In the genomic region with DNA sequence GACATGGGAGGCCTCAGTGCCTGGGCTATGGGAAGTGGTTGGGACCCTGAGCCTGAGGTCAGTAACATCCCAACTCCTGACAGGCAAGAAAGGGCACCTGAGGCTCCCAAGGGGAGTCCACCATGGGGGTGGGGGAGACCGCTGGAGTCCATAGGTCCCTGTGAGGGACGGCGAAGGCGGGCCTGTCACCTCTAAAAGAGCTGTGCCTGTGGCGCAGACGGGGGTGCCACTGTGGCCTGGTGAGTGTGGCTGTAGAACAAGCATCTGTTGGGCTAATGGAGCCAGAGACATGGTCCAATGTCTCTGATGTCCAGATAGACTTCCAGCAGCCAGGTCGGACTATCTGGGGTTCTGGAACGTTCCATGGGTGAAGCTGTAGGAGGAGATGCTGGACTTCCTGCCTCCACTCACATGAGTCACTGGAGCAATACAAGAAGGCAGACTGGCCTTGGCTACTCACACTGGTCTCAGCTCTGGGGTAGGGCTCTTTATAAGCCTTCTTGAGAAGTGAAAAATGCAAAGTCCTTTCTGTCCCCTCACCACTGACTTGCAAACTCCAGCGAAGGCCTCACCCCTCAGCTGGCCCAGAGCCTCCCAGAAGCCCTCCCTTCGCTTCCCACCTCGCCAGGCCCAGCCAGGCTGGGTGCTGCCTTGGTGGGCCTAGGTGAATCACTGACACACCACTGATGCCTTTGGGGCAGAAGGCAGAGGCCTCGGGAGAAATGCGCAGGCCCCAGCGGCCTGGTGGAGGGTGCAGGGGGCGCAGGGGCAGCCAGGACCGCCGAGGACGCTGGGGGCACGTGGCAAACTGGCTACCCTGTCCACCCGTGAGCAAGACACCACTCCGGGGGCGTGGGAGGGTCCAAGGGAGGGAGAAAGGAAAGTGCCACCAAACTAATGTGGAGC, we compare ENCODE assay signal across 8 cellular contexts. TPM values are rescaled to one million over a fixed set of nuclear protein-coding genes. Genes with fewer than 3 reads are reported as not detected.
DNase-seq lines count a peak whose midpoint lies in the region; ATAC-seq, FAIRE-seq and TF ChIP-seq lines count a peak whose summit lies in the region.

No MANE protein-coding gene starts in this region.

- no peaks in the 10 kb centered on the region for H3K27me3 ChIP-seq in mucosa of rectum (ENCODE audit: control insufficient read depth in 2 of 2, insufficient read depth in 2 of 2, low read length in 2 of 2)
- no peaks in the 10 kb centered on the region for H3K27me3 ChIP-seq in aorta (ENCODE audit: control insufficient read depth in 1 of 2, insufficient read depth in 2 of 2, low read length in 1 of 2)

- ATAC-seq in aorta (ENCODE audit: low FRiP score): peak; percentile 20
- ATAC-seq in GM21381 (IDR thresholded peaks at IDR 0.05; ENCODE audit: unreplicated experiment): no peak

- no peaks in the 10 kb centered on the region for H3K9me3 ChIP-seq in mucosa of rectum (ENCODE audit: control insufficient read depth in 2 of 2, low read length in 2 of 2)
- no peaks in the 10 kb centered on the region for H3K9me3 ChIP-seq in aorta (ENCODE audit: control insufficient read depth, low read length)

- 82 to 83% methylated on average over 22 of the region's 22 CpGs for WGBS in aorta, 2 donors

- in situ Hi-C loops in GM13976 (cut with MboI; ENCODE audit: low sequenced_read_pairs, unreplicated experiment): no loop called here

- intact Hi-C loops in aorta (cut with DNase I): loop anchor here in 1 of 2 donors (10.0 kb wide), 1 partner anchor 99 kb away; no protein-coding TSS in a partner anchor

- H3K4me1 ChIP-seq in mucosa of rectum (ENCODE audit: control insufficient read depth in 2 of 2, insufficient read depth in 2 of 2, low read length in 2 of 2) (peaks cover 22 to 30% of the 10 kb centered on the region in 2 donors), aorta (ENCODE audit: control insufficient read depth in 1 of 2, insufficient read depth in 2 of 2, low read length in 2 of 2) (peaks cover 0 to 5% of the 10 kb centered on the region in 2 donors)

- no peaks in the 10 kb centered on the region for H3K36me3 ChIP-seq in mucosa of rectum (ENCODE audit: control insufficient read depth in 2 of 2, insufficient read depth in 2 of 2, low read length in 2 of 2)
- H3K36me3 ChIP-seq in aorta (ENCODE audit: control insufficient read depth in 1 of 2, insufficient read depth in 2 of 2, low read length in 1 of 2): no peaks in the 10 kb centered on the region

- peak; percentile 67 for DNase-seq in GM13976 (ENCODE audit: low spot score)
- DNase-seq in RCC 7860 (ENCODE audit: low spot score): peak; percentile 53
- peak; percentile 81 for DNase-seq in choroid plexus epithelial cell (ENCODE audit: low read depth)
- DNase-seq in aorta: peak in 1 of 2 donors; percentile 48
- DNase-seq in Kasumi-1 (lab: John Stamatoyannopoulos, UW): no peak
- no peak for DNase-seq in activated gamma-delta T cell treated with Interleukin-2 at 50 U/mL for 16 hours

- TF ChIP-seq CTCF in GM13976 (IDR thresholded peaks at IDR 0.05; ENCODE audit: borderline replicate concordance, control extremely low read depth, extremely low read depth, insufficient read depth, missing control alignments): no peak
- no peak for TF ChIP-seq CTCF in choroid plexus epithelial cell (conservative IDR thresholded peaks at IDR 0.05; ENCODE audit: low read depth, low read length)

- H3K9ac ChIP-seq in mucosa of rectum (ENCODE audit: low read depth in 1 of 2, low read length in 2 of 2): peak overlapping the region; percentile 14 to 65

- FAIRE-seq in RCC 7860 (lab: Jason Lieb, UNC): no peak

- H3K27ac ChIP-seq in mucosa of rectum (ENCODE audit: low read depth in 2 of 2, low read length in 2 of 2): peak overlapping the region; percentile 90 to 91
- H3K27ac ChIP-seq in aorta (ENCODE audit: low read depth in 1 of 2, low read length in 2 of 2): peak overlapping the region in 1 of 2 donors; percentile 9

- H3K4me3 ChIP-seq in choroid plexus epithelial cell (ENCODE audit: low read depth, low read length): no peak overlapping the region
- H3K4me3 ChIP-seq in mucosa of rectum (ENCODE audit: low read length in 2 of 2): peak overlapping the region; percentile 7 to 22
- H3K4me3 ChIP-seq in aorta (ENCODE audit: low read length in 2 of 2): no peak overlapping the region

RNA-seq across cellular contexts. Expression of gene TRAF3, which starts 1.1 kb away (rescaled TPM):
- 10 to 100 TPM; 18.1 to 32.6 TPM for total RNA-seq in aorta
- polyA plus RNA-seq in aorta: 1 to 10 TPM; 3.4 to 5.0 TPM

Comparison
In these comparisons a context has a peak if more than half of its experiments do, and no peak if none do; other contexts are left out.
1. DNase-seq: peak in GM13976 (single experiment), RCC 7860 (single experiment) and choroid plexus epithelial cell (single experiment); none in Kasumi-1 (0 of 2) and activated gamma-delta T cell treated with Interleukin-2 at 50 U/mL for 16 hours (single experiment).
2. H3K4me3 ChIP-seq: peak in mucosa of rectum (2 of 2); none in choroid plexus epithelial cell (single experiment) and aorta (0 of 2).